In the genomic region with DNA sequence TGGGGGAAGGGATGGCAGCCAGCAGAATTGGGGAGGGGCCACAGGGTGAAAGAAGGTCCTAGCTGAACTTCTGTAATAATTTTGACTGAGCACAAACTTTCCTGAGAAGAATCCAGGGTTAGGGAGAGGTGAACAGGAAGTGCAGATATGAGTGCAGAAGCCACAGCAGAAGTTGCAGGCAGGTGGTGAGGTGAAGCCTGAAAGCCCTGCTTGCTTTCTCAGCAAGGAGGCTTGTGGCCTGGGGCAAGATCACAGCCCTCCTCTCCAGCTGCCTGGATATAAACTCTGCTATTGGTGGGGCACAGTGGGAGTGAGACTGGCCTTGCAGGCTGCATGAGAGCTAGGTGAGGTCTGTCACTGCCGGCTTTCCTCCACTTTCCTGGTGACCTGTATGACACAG, we compare ENCODE assay signal across 1 cellular context.
TF ChIP-seq lines count a peak whose summit lies in the region.

No MANE protein-coding gene starts in this region.

TF ChIP-seq in H1, 55 proteins besides CTCF, POLR2A, EP300 and RAD21:
- TF ChIP-seq, protein P1, sequence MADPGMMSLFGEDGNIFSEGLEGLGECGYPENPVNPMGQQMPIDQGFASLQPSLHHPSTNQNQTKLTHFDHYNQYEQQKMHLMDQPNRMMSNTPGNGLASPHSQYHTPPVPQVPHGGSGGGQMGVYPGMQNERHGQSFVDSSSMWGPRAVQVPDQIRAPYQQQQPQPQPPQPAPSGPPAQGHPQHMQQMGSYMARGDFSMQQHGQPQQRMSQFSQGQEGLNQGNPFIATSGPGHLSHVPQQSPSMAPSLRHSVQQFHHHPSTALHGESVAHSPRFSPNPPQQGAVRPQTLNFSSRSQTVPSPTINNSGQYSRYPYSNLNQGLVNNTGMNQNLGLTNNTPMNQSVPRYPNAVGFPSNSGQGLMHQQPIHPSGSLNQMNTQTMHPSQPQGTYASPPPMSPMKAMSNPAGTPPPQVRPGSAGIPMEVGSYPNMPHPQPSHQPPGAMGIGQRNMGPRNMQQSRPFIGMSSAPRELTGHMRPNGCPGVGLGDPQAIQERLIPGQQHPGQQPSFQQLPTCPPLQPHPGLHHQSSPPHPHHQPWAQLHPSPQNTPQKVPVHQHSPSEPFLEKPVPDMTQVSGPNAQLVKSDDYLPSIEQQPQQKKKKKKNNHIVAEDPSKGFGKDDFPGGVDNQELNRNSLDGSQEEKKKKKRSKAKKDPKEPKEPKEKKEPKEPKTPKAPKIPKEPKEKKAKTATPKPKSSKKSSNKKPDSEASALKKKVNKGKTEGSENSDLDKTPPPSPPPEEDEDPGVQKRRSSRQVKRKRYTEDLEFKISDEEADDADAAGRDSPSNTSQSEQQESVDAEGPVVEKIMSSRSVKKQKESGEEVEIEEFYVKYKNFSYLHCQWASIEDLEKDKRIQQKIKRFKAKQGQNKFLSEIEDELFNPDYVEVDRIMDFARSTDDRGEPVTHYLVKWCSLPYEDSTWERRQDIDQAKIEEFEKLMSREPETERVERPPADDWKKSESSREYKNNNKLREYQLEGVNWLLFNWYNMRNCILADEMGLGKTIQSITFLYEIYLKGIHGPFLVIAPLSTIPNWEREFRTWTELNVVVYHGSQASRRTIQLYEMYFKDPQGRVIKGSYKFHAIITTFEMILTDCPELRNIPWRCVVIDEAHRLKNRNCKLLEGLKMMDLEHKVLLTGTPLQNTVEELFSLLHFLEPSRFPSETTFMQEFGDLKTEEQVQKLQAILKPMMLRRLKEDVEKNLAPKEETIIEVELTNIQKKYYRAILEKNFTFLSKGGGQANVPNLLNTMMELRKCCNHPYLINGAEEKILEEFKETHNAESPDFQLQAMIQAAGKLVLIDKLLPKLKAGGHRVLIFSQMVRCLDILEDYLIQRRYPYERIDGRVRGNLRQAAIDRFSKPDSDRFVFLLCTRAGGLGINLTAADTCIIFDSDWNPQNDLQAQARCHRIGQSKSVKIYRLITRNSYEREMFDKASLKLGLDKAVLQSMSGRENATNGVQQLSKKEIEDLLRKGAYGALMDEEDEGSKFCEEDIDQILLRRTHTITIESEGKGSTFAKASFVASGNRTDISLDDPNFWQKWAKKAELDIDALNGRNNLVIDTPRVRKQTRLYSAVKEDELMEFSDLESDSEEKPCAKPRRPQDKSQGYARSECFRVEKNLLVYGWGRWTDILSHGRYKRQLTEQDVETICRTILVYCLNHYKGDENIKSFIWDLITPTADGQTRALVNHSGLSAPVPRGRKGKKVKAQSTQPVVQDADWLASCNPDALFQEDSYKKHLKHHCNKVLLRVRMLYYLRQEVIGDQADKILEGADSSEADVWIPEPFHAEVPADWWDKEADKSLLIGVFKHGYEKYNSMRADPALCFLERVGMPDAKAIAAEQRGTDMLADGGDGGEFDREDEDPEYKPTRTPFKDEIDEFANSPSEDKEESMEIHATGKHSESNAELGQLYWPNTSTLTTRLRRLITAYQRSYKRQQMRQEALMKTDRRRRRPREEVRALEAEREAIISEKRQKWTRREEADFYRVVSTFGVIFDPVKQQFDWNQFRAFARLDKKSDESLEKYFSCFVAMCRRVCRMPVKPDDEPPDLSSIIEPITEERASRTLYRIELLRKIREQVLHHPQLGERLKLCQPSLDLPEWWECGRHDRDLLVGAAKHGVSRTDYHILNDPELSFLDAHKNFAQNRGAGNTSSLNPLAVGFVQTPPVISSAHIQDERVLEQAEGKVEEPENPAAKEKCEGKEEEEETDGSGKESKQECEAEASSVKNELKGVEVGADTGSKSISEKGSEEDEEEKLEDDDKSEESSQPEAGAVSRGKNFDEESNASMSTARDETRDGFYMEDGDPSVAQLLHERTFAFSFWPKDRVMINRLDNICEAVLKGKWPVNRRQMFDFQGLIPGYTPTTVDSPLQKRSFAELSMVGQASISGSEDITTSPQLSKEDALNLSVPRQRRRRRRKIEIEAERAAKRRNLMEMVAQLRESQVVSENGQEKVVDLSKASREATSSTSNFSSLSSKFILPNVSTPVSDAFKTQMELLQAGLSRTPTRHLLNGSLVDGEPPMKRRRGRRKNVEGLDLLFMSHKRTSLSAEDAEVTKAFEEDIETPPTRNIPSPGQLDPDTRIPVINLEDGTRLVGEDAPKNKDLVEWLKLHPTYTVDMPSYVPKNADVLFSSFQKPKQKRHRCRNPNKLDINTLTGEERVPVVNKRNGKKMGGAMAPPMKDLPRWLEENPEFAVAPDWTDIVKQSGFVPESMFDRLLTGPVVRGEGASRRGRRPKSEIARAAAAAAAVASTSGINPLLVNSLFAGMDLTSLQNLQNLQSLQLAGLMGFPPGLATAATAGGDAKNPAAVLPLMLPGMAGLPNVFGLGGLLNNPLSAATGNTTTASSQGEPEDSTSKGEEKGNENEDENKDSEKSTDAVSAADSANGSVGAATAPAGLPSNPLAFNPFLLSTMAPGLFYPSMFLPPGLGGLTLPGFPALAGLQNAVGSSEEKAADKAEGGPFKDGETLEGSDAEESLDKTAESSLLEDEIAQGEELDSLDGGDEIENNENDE (IDR thresholded peaks at IDR 0.05; ENCODE audit: insufficient replicate concordance, low read length): no peak
- no peak for TF ChIP-seq RFX5 (IDR thresholded peaks at IDR 0.05; ENCODE audit: borderline replicate concordance, low read depth, low read length)
- TF ChIP-seq MAFK (IDR thresholded peaks at IDR 0.05; ENCODE audit: low read depth, low read length): no peak
- TF ChIP-seq CREB1 (IDR thresholded peaks at IDR 0.05): no peak
- TF ChIP-seq JUND (IDR thresholded peaks at IDR 0.05; ENCODE audit: low read length): no peak
- no peak for TF ChIP-seq SP4 (IDR thresholded peaks at IDR 0.05; ENCODE audit: low read length)
- no peak for TF ChIP-seq CHD1 (IDR thresholded peaks at IDR 0.05; ENCODE audit: low read depth, low read length)
- no peak for TF ChIP-seq CEBPB (IDR thresholded peaks at IDR 0.05; ENCODE audit: low read depth, low read length)
- TF ChIP-seq TAF7 (optimal IDR thresholded peaks at IDR 0.05; ENCODE audit: borderline replicate concordance, low read depth, low read length): no peak
- TF ChIP-seq EZH2 (IDR thresholded peaks at IDR 0.05; ENCODE audit: low read depth, low read length, severe bottlenecking): no peak
- TF ChIP-seq TEAD4 (IDR thresholded peaks at IDR 0.05; ENCODE audit: low read depth, low read length): no peak
- TF ChIP-seq PHF8 (conservative IDR thresholded peaks at IDR 0.05; ENCODE audit: low read depth, low read length): no peak
- TF ChIP-seq CBX5 (IDR thresholded peaks at IDR 0.05; ENCODE audit: low read depth, low read length): no peak
- no peak for TF ChIP-seq NRF1 (IDR thresholded peaks at IDR 0.05; ENCODE audit: low read depth, low read length)
- no peak for TF ChIP-seq BACH1 (IDR thresholded peaks at IDR 0.05; ENCODE audit: low read length)
- TF ChIP-seq POU5F1 (IDR thresholded peaks at IDR 0.05; ENCODE audit: low read depth, low read length): no peak
- TF ChIP-seq ZNF274 (IDR thresholded peaks at IDR 0.05; ENCODE audit: borderline replicate concordance, extremely low read depth, low read length): no peak
